ENCODE assay signal across 8 cellular contexts in the genomic region with DNA sequence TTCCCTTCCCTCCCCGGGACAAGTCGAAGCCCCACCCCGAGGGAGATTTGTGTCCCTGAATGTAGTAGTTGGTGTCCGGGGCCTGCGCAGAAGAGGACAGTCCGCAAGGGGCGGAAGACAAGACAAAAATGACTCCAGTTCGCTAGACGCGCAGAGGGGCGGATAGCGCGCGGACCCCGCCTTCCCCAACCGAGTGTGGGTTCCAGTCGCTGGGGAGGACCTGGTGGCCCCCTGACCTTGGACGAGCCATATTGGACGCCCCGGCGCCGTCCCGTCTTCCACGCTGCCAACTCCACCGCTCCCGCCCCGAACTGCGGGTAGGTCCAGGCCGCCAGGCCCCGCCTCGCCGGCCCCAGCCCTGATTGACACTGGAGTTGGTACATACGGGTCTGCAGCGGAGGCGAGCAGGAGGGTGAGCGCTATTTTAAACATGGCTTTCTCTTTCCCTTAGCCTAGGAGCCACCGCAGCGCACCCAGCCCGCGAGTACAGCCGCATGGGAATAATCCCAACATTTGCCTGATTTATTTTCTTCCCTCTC. TPM values are rescaled to one million over a fixed set of nuclear protein-coding genes. Genes with fewer than 3 reads are reported as not detected.
DNase-seq lines count a peak whose midpoint lies in the region; ATAC-seq and TF ChIP-seq lines count a peak whose summit lies in the region.

No MANE protein-coding gene starts in this region.

- peak overlapping the region; percentile 76 to 88 for H3K27ac ChIP-seq in ascending aorta
- H3K27ac ChIP-seq in rectal smooth muscle tissue (ENCODE audit: low read depth, low read length) = peak overlapping the region; percentile 95
- peak overlapping the region; percentile 58 to 78 for H3K27ac ChIP-seq in aorta (ENCODE audit: low read depth in 1 of 2, low read length in 2 of 2)

- DNase-seq in GM13977 (ENCODE audit: low spot score) (peak; percentile 79), NCI-H146 (lab: John Stamatoyannopoulos, UW) (peak; percentile 89), T-helper 17 cell (peak; percentile 37 to 57 (median 54)), ascending aorta (ENCODE audit: low spot score in 2 of 2) (peak; percentile 57 to 94), hepatic stellate cell (ENCODE audit: low spot score) (peak; percentile 84), aorta (peak; percentile 94 to 96)

- H3K36me3 ChIP-seq in ascending aorta = no peaks in the 10 kb centered on the region
- no peaks in the 10 kb centered on the region for H3K36me3 ChIP-seq in rectal smooth muscle tissue (ENCODE audit: control insufficient read depth, insufficient read depth, low read length)
- H3K36me3 ChIP-seq in aorta (ENCODE audit: control insufficient read depth in 1 of 2, insufficient read depth in 2 of 2, low read length in 1 of 2) = no peaks in the 10 kb centered on the region

- H3K9ac ChIP-seq in rectal smooth muscle tissue (ENCODE audit: low read length) = peak overlapping the region; percentile 89

- ATAC-seq in HG02870 (IDR thresholded peaks at IDR 0.05; ENCODE audit: unreplicated experiment) (peak; percentile 56), T-helper 17 cell (peak; percentile 62), aorta (ENCODE audit: low FRiP score) (peak; percentile 95)

- H3K27me3 ChIP-seq in ascending aorta (no peaks in the 10 kb centered on the region), rectal smooth muscle tissue (ENCODE audit: control insufficient read depth, insufficient read depth, low read length) (no peaks in the 10 kb centered on the region), aorta (ENCODE audit: control insufficient read depth in 1 of 2, insufficient read depth in 2 of 2, low read length in 1 of 2) (no peaks in the 10 kb centered on the region)

- peaks cover 15% of the 10 kb centered on the region for H3K4me1 Mint-ChIP-seq in T-helper 17 cell

- peak overlapping the region; percentile 97 for H3K4me3 Mint-ChIP-seq in T-helper 17 cell

- intact Hi-C loops in ascending aorta (cut with DNase I) (loop anchor here (1.0 to 5.0 kb wide), 2 partner anchors 155 to 304 kb away; a partner anchor contains a TSS), aorta (cut with DNase I) (loop anchor here (1.0 to 5.0 kb wide), 4 partner anchors 155 to 1771 kb away; a partner anchor contains a TSS)

- H3K4me3 ChIP-seq in ascending aorta (peak overlapping the region; percentile 81 to 85), rectal smooth muscle tissue (ENCODE audit: low read length) (peak overlapping the region; percentile 97), aorta (ENCODE audit: low read length in 2 of 2) (peak overlapping the region; percentile 82 to 86)

- H3K27me3 Mint-ChIP-seq in T-helper 17 cell = no peaks in the 10 kb centered on the region

- WGBS in aorta, 2 donors = 0% methylated on average over 39 to 41 of the region's 41 CpGs

- peaks cover 0 to 5% of the 10 kb centered on the region in 2 donors for H3K4me1 ChIP-seq in ascending aorta
- no peaks in the 10 kb centered on the region for H3K4me1 ChIP-seq in rectal smooth muscle tissue (ENCODE audit: control insufficient read depth, insufficient read depth, low read length)
- H3K4me1 ChIP-seq in aorta (ENCODE audit: control insufficient read depth in 1 of 2, insufficient read depth in 2 of 2, low read length in 2 of 2) = no peaks in the 10 kb centered on the region

- peaks cover 2% of the 10 kb centered on the region for H3K36me3 Mint-ChIP-seq in T-helper 17 cell (ENCODE audit: low read depth)

- H3K9me3 ChIP-seq in T-helper 17 cell (ENCODE audit: control insufficient read depth, low read length, poor library complexity, severe bottlenecking) (no peaks in the 10 kb centered on the region), ascending aorta (no peaks in the 10 kb centered on the region), aorta (ENCODE audit: control insufficient read depth, low read length) (no peaks in the 10 kb centered on the region)

- in situ Hi-C loops in GM13977 (cut with MboI; ENCODE audit: low pct_unique_long_range_greater_than_20kb, low sequenced_read_pairs, unreplicated experiment) = no loop called here

- peak overlapping the region; percentile 94 for H3K27ac Mint-ChIP-seq in T-helper 17 cell

- TF ChIP-seq CTCF in GM13977 (IDR thresholded peaks at IDR 0.05; ENCODE audit: extremely low read depth, insufficient read depth, missing control alignments) (no peak), ascending aorta (IDR thresholded peaks at IDR 0.05) (peak; percentile 15 to 34 (median 19))

RNA-seq across cellular contexts. Expression of a gene that starts 0.8 kb away (rescaled TPM):
- total RNA-seq in T-helper 17 cell (10 to 100 TPM; 25.0 to 31.5 TPM), ascending aorta (32.7 TPM), aorta (10 to 100 TPM; 41.0 to 51.4 TPM)
- polyA plus RNA-seq in aorta = 100 to 1,000 TPM in 1 of 2 donors, 10 to 100 TPM in 1; 96.0 to 131 TPM

Comparison
In these comparisons a context has a peak if more than half of its experiments do, and no peak if none do; other contexts are left out.
1. Peak in every context shown above with its lines: DNase-seq, ATAC-seq, H3K4me3 ChIP-seq and H3K27ac ChIP-seq.